ENCODE assay signal across 17 cellular contexts in the genomic region with DNA sequence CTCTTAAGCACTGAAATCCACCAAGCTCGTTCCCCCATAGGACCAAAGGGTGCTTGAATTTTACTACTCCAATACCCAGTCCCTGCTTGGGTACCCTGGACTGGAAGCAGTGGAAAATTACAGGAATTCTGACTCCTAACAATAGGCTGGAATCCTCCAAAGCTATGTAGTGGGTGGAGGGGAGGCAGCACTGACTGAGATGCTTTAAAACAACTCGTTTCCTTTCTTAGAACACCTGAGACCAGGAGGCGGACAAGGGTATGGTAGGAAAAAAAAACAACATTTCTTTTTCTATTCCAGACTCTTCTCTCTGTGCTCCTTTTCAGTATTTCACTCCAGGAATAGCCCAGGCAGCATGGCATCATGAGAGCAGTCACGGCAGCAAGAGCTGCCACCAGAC. TPM values are rescaled to one million over a fixed set of nuclear protein-coding genes. Genes with fewer than 3 reads are reported as not detected.
DNase-seq lines count a peak whose midpoint lies in the region; ATAC-seq and TF ChIP-seq lines count a peak whose summit lies in the region.
"Had no signal": no experiment of that assay in that cellular context is flagged by ENCODE, and none has a peak within 500 bp of the region (broad histone marks: within the 10 kb centered on the region; RNA-seq: fewer than 3 reads in every experiment).

No MANE protein-coding gene starts in this region.

- peaks cover 50% of the 10 kb centered on the region for H3K4me1 ChIP-seq in BLaER1
- peaks cover 16% of the 10 kb centered on the region for H3K4me1 ChIP-seq in HAP-1
- H3K4me1 ChIP-seq in stomach, result peaks cover 22 to 75% (median 70%) of the 10 kb centered on the region in 4 donors

- H3K4me1 Mint-ChIP-seq in IgD-negative memory B cell, result peaks cover 22 to 35% (median 31%) of the 10 kb centered on the region in 3 donors
- peaks cover 26% of the 10 kb centered on the region for H3K4me1 Mint-ChIP-seq in neural crest cell
- H3K4me1 Mint-ChIP-seq in stimulated activated effector memory CD8-positive, alpha-beta T cell treated with anti-CD3 and anti-CD28 coated beads, Interleukin-12 subunit alpha, Interleukin-12 subunit beta, amount 100 ng/mL, for 72 hours, result peaks cover 35% of the 10 kb centered on the region

- ATAC-seq in stimulated activated effector memory CD8-positive, alpha-beta T cell treated with anti-CD3 and anti-CD28 coated beads, Interleukin-12 subunit alpha, Interleukin-12 subunit beta, amount 100 ng/mL, for 72 hours, result no peak
- ATAC-seq: K562 had no signal

- no peak overlapping the region for H3K4me3 ChIP-seq in BLaER1
- H3K4me3 ChIP-seq in HAP-1, result no peak overlapping the region
- H3K4me3 ChIP-seq in stomach, result no peak overlapping the region
- H3K4me3 ChIP-seq: BLaER1 treated with 17β-estradiol and CSF1 and Interleukin-3, amounts not matched to agents 10 nM and 100 nM; K562 had no signal

- no peaks in the 10 kb centered on the region for H3K9me3 Mint-ChIP-seq in IgD-negative memory B cell
- H3K9me3 Mint-ChIP-seq in neural crest cell, result no peaks in the 10 kb centered on the region
- H3K9me3 Mint-ChIP-seq in stimulated activated effector memory CD8-positive, alpha-beta T cell treated with anti-CD3 and anti-CD28 coated beads, Interleukin-12 subunit alpha, Interleukin-12 subunit beta, amount 100 ng/mL, for 72 hours, result no peaks in the 10 kb centered on the region

- H4K20me1 ChIP-seq in BLaER1, result peaks cover 41% of the 10 kb centered on the region

- H3K9me3 ChIP-seq in BLaER1 (no peaks in the 10 kb centered on the region), HAP-1 (no peaks in the 10 kb centered on the region), stomach (no peaks in the 10 kb centered on the region)
- H3K9me3 ChIP-seq: BLaER1 treated with 17β-estradiol and CSF1 and Interleukin-3, amounts not matched to agents 10 nM and 100 nM; SK-N-SH had no signal

- H3K27me3 ChIP-seq in BLaER1 (no peaks in the 10 kb centered on the region), HAP-1 (ENCODE audit: low read depth) (no peaks in the 10 kb centered on the region), stomach (no peaks in the 10 kb centered on the region)
- H3K27me3 ChIP-seq: BLaER1 treated with 17β-estradiol and CSF1 and Interleukin-3, amounts not matched to agents 10 nM and 100 nM had no signal

- intact Hi-C loops in stomach (cut with DNase I; ENCODE audit: low total_unique reads), result no loop called here

- DNase-seq in cerebellar cortex (ENCODE audit: low spot score), result peak; percentile 67
- no peak for DNase-seq in neural crest cell (ENCODE audit: low read depth, low spot score)
- no peak for DNase-seq in HAP-1 (ENCODE audit: low spot score in 2 of 2)
- no peak for DNase-seq in stomach
- no peak for DNase-seq in anterior cingulate cortex (lab: John Stamatoyannopoulos, UW)
- DNase-seq in stimulated activated effector memory CD8-positive, alpha-beta T cell treated with anti-CD3 and anti-CD28 coated beads, Interleukin-12 subunit alpha, Interleukin-12 subunit beta, amount 100 ng/mL, for 72 hours (ENCODE audit: low spot score in 2 of 2), result no peak
- DNase-seq: NCI-H146, NCI-H2081, NCI-H510A, NCI-H774, Right ventricle myocardium superior, SK-N-SH had no signal

- no peak overlapping the region for H3K4me2 ChIP-seq in BLaER1
- H3K4me2 ChIP-seq: SK-N-SH had no signal

- TF ChIP-seq POLR2A in stomach (IDR thresholded peaks at IDR 0.05), result no peak

- TF ChIP-seq CTCF in neural crest cell (conservative IDR thresholded peaks at IDR 0.05) (no peak), stomach (IDR thresholded peaks at IDR 0.05) (no peak)

- H3K36me3 Mint-ChIP-seq in IgD-negative memory B cell, result peaks cover 3% of the 10 kb centered on the region
- no peaks in the 10 kb centered on the region for H3K36me3 Mint-ChIP-seq in neural crest cell (ENCODE audit: low read depth)
- peaks cover 19% of the 10 kb centered on the region for H3K36me3 Mint-ChIP-seq in stimulated activated effector memory CD8-positive, alpha-beta T cell treated with anti-CD3 and anti-CD28 coated beads, Interleukin-12 subunit alpha, Interleukin-12 subunit beta, amount 100 ng/mL, for 72 hours

- 0 out of 2 replicates have a peak overlapping the region, but pooled peaks have one; percentile 2 for H3K9ac ChIP-seq in BLaER1
- H3K9ac ChIP-seq: SK-N-SH had no signal

- no peak overlapping the region for H3K27ac ChIP-seq in BLaER1
- H3K27ac ChIP-seq in stomach, result no peak overlapping the region
- H3K27ac ChIP-seq: BLaER1 treated with 17β-estradiol and CSF1 and Interleukin-3, amounts not matched to agents 10 nM and 100 nM had no signal

- H3K36me3 ChIP-seq in BLaER1 (peaks cover 16% of the 10 kb centered on the region), HAP-1 (replicated peaks) (peaks cover 4% of the 10 kb centered on the region), stomach (no peaks in the 10 kb centered on the region)

- no peak for TF ChIP-seq EP300 in stomach (IDR thresholded peaks at IDR 0.05)

- H3K27me3 Mint-ChIP-seq in IgD-negative memory B cell (no peaks in the 10 kb centered on the region), neural crest cell (ENCODE audit: low read depth) (no peaks in the 10 kb centered on the region)

- peak overlapping the region in 2 of 3 donors; percentile 54 to 60 for H3K27ac Mint-ChIP-seq in IgD-negative memory B cell
- no peak overlapping the region for H3K27ac Mint-ChIP-seq in neural crest cell (ENCODE audit: unreplicated experiment)
- no peak overlapping the region for H3K27ac Mint-ChIP-seq in stimulated activated effector memory CD8-positive, alpha-beta T cell treated with anti-CD3 and anti-CD28 coated beads, Interleukin-12 subunit alpha, Interleukin-12 subunit beta, amount 100 ng/mL, for 72 hours

- H3K4me3 Mint-ChIP-seq in IgD-negative memory B cell (peak overlapping the region in 1 of 4 donors; percentile 7), neural crest cell (peak overlapping the region; percentile 28)
- H3K4me3 Mint-ChIP-seq in stimulated activated effector memory CD8-positive, alpha-beta T cell treated with anti-CD3 and anti-CD28 coated beads, Interleukin-12 subunit alpha, Interleukin-12 subunit beta, amount 100 ng/mL, for 72 hours, result no peak overlapping the region

- in situ Hi-C loops in HAP-1 (cut with MboI; ENCODE audit: low sequenced_read_pairs), result no loop called here

- 87 to 95% (median 93%) methylated on average over 4 of the region's 4 CpGs for WGBS in stomach, 5 donors

RNA-seq across cellular contexts. Expression of a gene that starts 2.3 kb away (rescaled TPM):
- polyA plus RNA-seq in IgD-negative memory B cell, result 79.2 TPM
- 49.0 and 52.4 TPM in 2 replicates for total RNA-seq in neural crest cell
- 10 to 100 TPM; 19.7 to 91.0 (median 69.6) TPM for total RNA-seq in stomach
- polyA plus RNA-seq in stomach, result 10 to 100 TPM; 54.7 to 71.9 (median 62.7) TPM

RNA-seq across cellular contexts. Expression of a gene that starts 24.9 kb away (rescaled TPM):
- polyA plus RNA-seq in IgD-negative memory B cell (not detected), stomach (not detected)
- total RNA-seq in neural crest cell (0.23 TPM in 1 of 2 replicates, not detected in the other), stomach (not detected)
- total RNA-seq: A172, K562 had no signal
- polyA plus RNA-seq: K562 had no signal

Comparison
In these comparisons a context has a peak if more than half of its experiments do, and no peak if none do; other contexts are left out.
1. H3K27ac Mint-ChIP-seq: peak in IgD-negative memory B cell (2 of 3); none in neural crest cell (single experiment) and stimulated activated effector memory CD8-positive, alpha-beta T cell treated with anti-CD3 and anti-CD28 coated beads, Interleukin-12 subunit alpha, Interleukin-12 subunit beta, amount 100 ng/mL, for 72 hours (single experiment).